ENCODE assay signal across 8 cellular contexts in the genomic region with DNA sequence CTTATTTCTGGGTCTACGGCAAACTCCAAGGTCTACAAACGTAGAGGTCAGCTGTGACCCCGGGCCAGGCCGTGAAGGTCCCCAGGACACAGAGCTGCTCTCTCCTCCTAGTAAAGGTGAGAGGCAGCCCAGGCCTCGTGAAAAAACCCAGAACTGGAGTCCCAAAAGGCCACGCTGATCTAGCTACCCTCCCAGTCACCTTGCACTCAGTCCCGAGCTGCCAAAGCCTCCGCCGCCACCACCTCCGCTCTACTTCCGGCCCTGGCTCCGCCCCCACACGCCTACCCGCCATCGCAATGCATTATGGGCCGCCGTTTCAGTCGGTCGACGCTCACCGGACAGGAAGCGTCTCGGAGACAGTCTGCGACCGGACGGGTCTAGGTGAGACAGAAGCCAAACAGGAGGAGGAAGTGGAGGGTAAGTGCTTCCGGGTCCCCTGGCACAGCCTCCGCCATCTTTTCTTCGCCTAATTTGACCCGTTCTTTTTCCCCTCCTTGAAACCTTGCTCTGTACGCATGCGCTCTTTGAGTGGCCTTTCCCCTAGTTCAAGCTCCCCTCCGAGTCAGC. TPM values are rescaled to one million over a fixed set of nuclear protein-coding genes. Genes with fewer than 3 reads are reported as not detected.
DNase-seq lines count a peak whose midpoint lies in the region; ATAC-seq and TF ChIP-seq lines count a peak whose summit lies in the region.

A gene with protein sequence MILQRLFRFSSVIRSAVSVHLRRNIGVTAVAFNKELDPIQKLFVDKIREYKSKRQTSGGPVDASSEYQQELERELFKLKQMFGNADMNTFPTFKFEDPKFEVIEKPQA (minus strand): TSS at position 251 of the 567 bp plus-strand sequence. CDS start 5,110 bp downstream, outside the sequence.
Gene GABPA, plus strand, starts transcription at position 319 of the 567 bp plus-strand sequence. CDS start 6,627 bp downstream, outside the sequence.

- WGBS in spleen, 5 donors, result 0 to 1% (median 0%) methylated on average over 30 to 33 of the region's 33 CpGs

- H3K4me1 ChIP-seq in spleen, result peaks cover 26 to 84% (median 58%) of the 10 kb centered on the region in 6 donors

- H3K9me3 Mint-ChIP-seq in activated B cell treated with CpG ODN at 0.5 μM for 24 hours, result no peaks in the 10 kb centered on the region

- TF ChIP-seq POLR2A in GM18951 (IDR thresholded peaks at IDR 0.05; ENCODE audit: extremely low read depth, insufficient read depth, insufficient read length) (peak; percentile 93), spleen (IDR thresholded peaks at IDR 0.05) (peak; percentile 10 to 53 (median 50))

- peak within 1 kb of the TSS; percentile 100 for H3K27ac Mint-ChIP-seq in activated B cell treated with CpG ODN at 0.5 μM for 24 hours

- in situ Hi-C loops in GM18951 (cut with MboI; ENCODE audit: low sequenced_read_pairs, unreplicated experiment), result no loop called here

- intact Hi-C loops in activated B cell treated with CpG ODN at 0.5 μM for 24 hours (cut with micrococcal nuclease) (loop anchor here (1.0 kb wide), 10 partner anchors 26 to 558 kb away; partner anchors contain the start of genes JAM2 and MRPL39), spleen (cut with DNase I; ENCODE audit: low total_unique reads) (no loop called here)

- CTCF ChIA-PET in activated B cell treated with CpG ODN at 0.5 μM for 24 hours (lab: Charles Lee), result interaction anchor here (1.2 to 1.8 kb wide), 3 partner anchors 126 to 436 kb away, joined by 3 to 11 read pairs (median 3); partner anchors contain the start of gene APP

- TF ChIP-seq CTCF in activated B cell treated with CpG ODN at 0.5 μM for 24 hours (IDR thresholded peaks at IDR 0.05) (no peak), spleen (IDR thresholded peaks at IDR 0.05 in 8 of 11, conservative IDR thresholded peaks at IDR 0.05 in 3 of 11) (peak in 2 of 11 experiments; percentile 9 to 11)

- ATAC-seq in HG03196 (IDR thresholded peaks at IDR 0.05; ENCODE audit: unreplicated experiment) (peak; percentile 91), activated B cell treated with CpG ODN at 0.5 μM for 24 hours (ENCODE audit: low read depth) (peak; percentile 87)

- H3K27me3 Mint-ChIP-seq in activated B cell treated with CpG ODN at 0.5 μM for 24 hours, result no peaks in the 10 kb centered on the region

- H3K9me3 ChIP-seq in spleen, result no peaks in the 10 kb centered on the region

- H3K27me3 ChIP-seq in spleen (replicated peaks in 1 of 7), result no peaks in the 10 kb centered on the region

- H3K4me3 Mint-ChIP-seq in activated B cell treated with CpG ODN at 0.5 μM for 24 hours, result peak within 1 kb of the TSS; percentile 100

- peaks cover 0 to 11% (median 8%) of the 10 kb centered on the region in 6 donors for H3K36me3 ChIP-seq in spleen

- peak; percentile 94 for DNase-seq in AG08395 (ENCODE audit: low spot score)
- peak; percentile 99 for DNase-seq in NCI-H345 (lab: John Stamatoyannopoulos, UW)
- DNase-seq in activated B cell treated with CpG ODN at 0.5 μM for 24 hours, result peak; percentile 98
- peak; percentile 70 to 99 (median 96) for DNase-seq in caudate nucleus (lab: John Stamatoyannopoulos, UW)
- peak; percentile 98 for DNase-seq in inferior parietal cortex (ENCODE audit: extremely low spot score)
- DNase-seq in spleen, result peak; percentile 99

- H3K4me3 ChIP-seq in spleen, result peak within 1 kb of the TSS; percentile 79 to 94 (median 89)

- H3K36me3 Mint-ChIP-seq in activated B cell treated with CpG ODN at 0.5 μM for 24 hours (ENCODE audit: low read depth), result peaks cover 35% of the 10 kb centered on the region

- POLR2A ChIA-PET in activated B cell treated with CpG ODN at 0.5 μM for 24 hours (lab: Charles Lee), result interaction anchor here (0.6 to 2.2 kb wide), 6 partner anchors 14 to 1793 kb away, joined by 3 to 25 read pairs (median 4); partner anchors contain the start of genes JAM2 and MRPL39

- H3K4me1 Mint-ChIP-seq in activated B cell treated with CpG ODN at 0.5 μM for 24 hours, result peaks cover 59% of the 10 kb centered on the region

- peak within 1 kb of the TSS; percentile 100 for H3K27ac ChIP-seq in caudate nucleus (ENCODE audit: low read depth, low read length)
- H3K27ac ChIP-seq in spleen, result peak within 1 kb of the TSS; percentile 86 to 99 (median 99)

RNA-seq across cellular contexts. Expression of the first gene that starts in this region (rescaled TPM):
- 73.9 and 78.3 TPM in 2 replicates for total RNA-seq in activated B cell treated with CpG ODN at 0.5 μM for 24 hours
- total RNA-seq in spleen, result 10 to 100 TPM; 53.1 to 89.2 (median 61.4) TPM
- polyA plus RNA-seq in spleen, result 100 to 1,000 TPM; 160 to 252 (median 252) TPM

RNA-seq across cellular contexts. Expression of gene GABPA, which starts in this region (rescaled TPM):
- total RNA-seq in activated B cell treated with CpG ODN at 0.5 μM for 24 hours, result 31.3 and 34.6 TPM in 2 replicates
- total RNA-seq in spleen, result 10 to 100 TPM; 31.7 to 42.0 (median 33.2) TPM
- polyA plus RNA-seq in spleen, result 10 to 100 TPM; 11.7 to 15.6 (median 14.5) TPM

Comparison
In these comparisons a context has a peak if more than half of its experiments do, and no peak if none do; other contexts are left out.
1. Peak in every context shown above with its lines: DNase-seq, ATAC-seq, H3K4me3 ChIP-seq and H3K27ac ChIP-seq.